In the genomic region with DNA sequence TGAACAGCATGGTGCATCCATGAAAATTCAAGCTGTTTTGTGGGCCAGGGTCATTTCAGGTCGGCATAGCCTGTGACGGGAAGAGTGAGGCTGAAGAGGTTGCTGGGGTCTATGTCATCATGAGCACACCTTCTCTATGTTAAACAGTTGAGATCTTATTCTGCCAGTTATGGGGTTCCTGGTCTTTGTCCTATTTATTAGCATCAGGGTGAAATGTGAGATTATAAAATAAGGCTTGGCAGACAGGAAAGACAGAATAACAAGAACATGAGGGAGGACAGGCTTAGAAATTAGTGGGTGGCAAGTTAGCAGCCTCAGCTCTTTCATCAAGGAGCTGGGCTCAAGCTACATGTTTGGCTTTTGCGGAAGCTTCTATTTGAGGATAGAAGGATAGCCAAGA, we compare ENCODE assay signal across 20 cellular contexts. TPM values are rescaled to one million over a fixed set of nuclear protein-coding genes. Genes with fewer than 3 reads are reported as not detected.
A peak's percentile ranks its signal among the peaks of the same experiment; 100 is the strongest.
DNase-seq lines count a peak whose midpoint lies in the region; ATAC-seq lines count a peak whose summit lies in the region.
"Had no signal": no experiment of that assay in that cellular context is flagged by ENCODE, and none has a peak within 500 bp of the region (broad histone marks: within the 10 kb centered on the region; RNA-seq: fewer than 3 reads in every experiment).

No MANE protein-coding gene starts in this region.

- no peak overlapping the region for H3K4me3 Mint-ChIP-seq in activated naive CD8-positive, alpha-beta T cell treated with anti-CD3 and anti-CD28 coated beads, Interleukin-2, amount 50 U/mL, for 24 hours
- H3K4me3 Mint-ChIP-seq in activated naive CD8-positive, alpha-beta T cell treated with anti-CD3 and anti-CD28 coated beads for 36 hours, result no peak overlapping the region
- H3K4me3 Mint-ChIP-seq in CD4-positive, CD25-positive, alpha-beta regulatory T cell, result peak overlapping the region in 2 of 4 donors; percentile 25 to 48
- H3K4me3 Mint-ChIP-seq in activated T-helper 2 cell treated with anti-CD3 and anti-CD28 coated beads, Interferon-gamma antibody, Interleukin-2, Interleukin-4, amounts not matched to agents 10 μg/mL and 5 μg/mL and 100 μg/mL, durations not matched to agents 14 hours and 24 hours and 36 hours (ENCODE audit: low read depth), result no peak overlapping the region
- no peak overlapping the region for H3K4me3 Mint-ChIP-seq in T-cell
- H3K4me3 Mint-ChIP-seq: CD14-positive monocyte; CD4-positive, alpha-beta T cell; CD8-positive, alpha-beta T cell had no signal

- H3K27ac ChIP-seq in CD4-positive, CD25-positive, alpha-beta regulatory T cell (ENCODE audit: insufficient read depth, low read length, poor library complexity, severe bottlenecking), result no peak overlapping the region
- H3K27ac ChIP-seq: BLaER1 had no signal

- intact Hi-C loops in activated T-helper 2 cell treated with anti-CD3 and anti-CD28 coated beads, Interferon-gamma antibody, Interleukin-2, Interleukin-4, amounts not matched to agents 10 μg/mL and 5 μg/mL and 100 μg/mL, durations not matched to agents 14 hours and 24 hours and 36 hours (cut with micrococcal nuclease), result loop anchor here (2.0 to 10.0 kb wide), 2 partner anchors 13 to 1131 kb away; no protein-coding TSS in a partner anchor

- POLR2A ChIA-PET in T-cell (lab: Charles Lee), result no interaction called here

- peaks cover 2% of the 10 kb centered on the region for H3K36me3 Mint-ChIP-seq in activated naive CD8-positive, alpha-beta T cell treated with anti-CD3 and anti-CD28 coated beads, Interleukin-2, amount 50 U/mL, for 24 hours (ENCODE audit: low read depth)
- H3K36me3 Mint-ChIP-seq in activated naive CD8-positive, alpha-beta T cell treated with anti-CD3 and anti-CD28 coated beads for 36 hours, result no peaks in the 10 kb centered on the region
- H3K36me3 Mint-ChIP-seq in CD4-positive, CD25-positive, alpha-beta regulatory T cell, result no peaks in the 10 kb centered on the region
- peaks cover 18% of the 10 kb centered on the region for H3K36me3 Mint-ChIP-seq in activated T-helper 2 cell treated with anti-CD3 and anti-CD28 coated beads, Interferon-gamma antibody, Interleukin-2, Interleukin-4, amounts not matched to agents 10 μg/mL and 5 μg/mL and 100 μg/mL, durations not matched to agents 14 hours and 24 hours and 36 hours (ENCODE audit: low read depth)
- H3K36me3 Mint-ChIP-seq in T-cell, result no peaks in the 10 kb centered on the region
- H3K36me3 Mint-ChIP-seq: CD14-positive monocyte; CD8-positive, alpha-beta T cell had no signal

- no peak for DNase-seq in activated naive CD8-positive, alpha-beta T cell treated with anti-CD3 and anti-CD28 coated beads, Interleukin-2, amount 50 U/mL, for 24 hours
- no peak for DNase-seq in activated naive CD8-positive, alpha-beta T cell treated with anti-CD3 and anti-CD28 coated beads for 36 hours
- DNase-seq in CD4-positive, CD25-positive, alpha-beta regulatory T cell, result no peak
- DNase-seq in activated T-helper 2 cell treated with anti-CD3 and anti-CD28 coated beads, Interferon-gamma antibody, Interleukin-2, Interleukin-4, amounts not matched to agents 10 μg/mL and 5 μg/mL and 100 μg/mL, durations not matched to agents 14 hours and 24 hours and 36 hours (ENCODE audit: low spot score), result no peak
- DNase-seq in T-cell (no peak), NCI-H1048 (lab: John Stamatoyannopoulos, UW) (no peak)
- DNase-seq: 8988T; ACHN; BE2C; C1 segment of cervical spinal cord; Caco-2; Calu3; CD4-positive, alpha-beta T cell; CD8-positive, alpha-beta T cell; DMS79 treated with DMSO at 0.1 percent for 48 hours; GF-D8 had no signal

- H3K27me3 ChIP-seq in CD4-positive, CD25-positive, alpha-beta regulatory T cell (ENCODE audit: control insufficient read depth, insufficient read depth, low read length), result no peaks in the 10 kb centered on the region
- H3K27me3 ChIP-seq: BE2C, BLaER1 had no signal

- H3K4me1 Mint-ChIP-seq in activated naive CD8-positive, alpha-beta T cell treated with anti-CD3 and anti-CD28 coated beads, Interleukin-2, amount 50 U/mL, for 24 hours, result peaks cover 64% of the 10 kb centered on the region
- peaks cover 35% of the 10 kb centered on the region for H3K4me1 Mint-ChIP-seq in activated naive CD8-positive, alpha-beta T cell treated with anti-CD3 and anti-CD28 coated beads for 36 hours
- H3K4me1 Mint-ChIP-seq in CD4-positive, CD25-positive, alpha-beta regulatory T cell, result peaks cover 20 to 72% (median 24%) of the 10 kb centered on the region in 4 donors
- H3K4me1 Mint-ChIP-seq in activated T-helper 2 cell treated with anti-CD3 and anti-CD28 coated beads, Interferon-gamma antibody, Interleukin-2, Interleukin-4, amounts not matched to agents 10 μg/mL and 5 μg/mL and 100 μg/mL, durations not matched to agents 14 hours and 24 hours and 36 hours (ENCODE audit: low read depth), result peaks cover 74% of the 10 kb centered on the region
- H3K4me1 Mint-ChIP-seq in T-cell, result peaks cover 8 to 24% (median 10%) of the 10 kb centered on the region in 3 donors

- peaks cover 3% of the 10 kb centered on the region for H3K9me3 Mint-ChIP-seq in activated naive CD8-positive, alpha-beta T cell treated with anti-CD3 and anti-CD28 coated beads, Interleukin-2, amount 50 U/mL, for 24 hours
- no peaks in the 10 kb centered on the region for H3K9me3 Mint-ChIP-seq in activated naive CD8-positive, alpha-beta T cell treated with anti-CD3 and anti-CD28 coated beads for 36 hours
- H3K9me3 Mint-ChIP-seq in CD4-positive, CD25-positive, alpha-beta regulatory T cell, result peaks cover 0 to 3% (median 0%) of the 10 kb centered on the region in 7 donors
- H3K9me3 Mint-ChIP-seq in activated T-helper 2 cell treated with anti-CD3 and anti-CD28 coated beads, Interferon-gamma antibody, Interleukin-2, Interleukin-4, amounts not matched to agents 10 μg/mL and 5 μg/mL and 100 μg/mL, durations not matched to agents 14 hours and 24 hours and 36 hours, result peaks cover 14% of the 10 kb centered on the region
- no peaks in the 10 kb centered on the region for H3K9me3 Mint-ChIP-seq in T-cell
- H3K9me3 Mint-ChIP-seq: CD4-positive, alpha-beta T cell; CD8-positive, alpha-beta T cell had no signal

- H3K36me3 ChIP-seq in CD4-positive, CD25-positive, alpha-beta regulatory T cell (ENCODE audit: control insufficient read depth, insufficient read depth, low read length), result no peaks in the 10 kb centered on the region
- H3K36me3 ChIP-seq: BE2C, BLaER1 had no signal

- CTCF ChIA-PET in T-cell (lab: Charles Lee), result no interaction called here

- no peaks in the 10 kb centered on the region for H3K9me3 ChIP-seq in CD4-positive, CD25-positive, alpha-beta regulatory T cell (ENCODE audit: control insufficient read depth in 2 of 2, low read length in 2 of 2)
- H3K9me3 ChIP-seq: BE2C, BLaER1, Caco-2 had no signal

- no peak for ATAC-seq in activated naive CD8-positive, alpha-beta T cell treated with anti-CD3 and anti-CD28 coated beads, Interleukin-2, amount 50 U/mL, for 24 hours
- no peak for ATAC-seq in CD4-positive, CD25-positive, alpha-beta regulatory T cell (ENCODE audit: low read depth in 2 of 2)
- no peak for ATAC-seq in T-cell (replicated peaks in 1 of 4)
- ATAC-seq: CD8-positive, alpha-beta T cell had no signal

- no peak overlapping the region for H3K4me3 ChIP-seq in CD4-positive, CD25-positive, alpha-beta regulatory T cell (ENCODE audit: low read depth, low read length)
- H3K4me3 ChIP-seq: BLaER1 had no signal

- peaks cover 11% of the 10 kb centered on the region for H3K4me1 ChIP-seq in CD4-positive, CD25-positive, alpha-beta regulatory T cell (ENCODE audit: control insufficient read depth, insufficient read depth, low read length, poor library complexity, severe bottlenecking)
- H3K4me1 ChIP-seq: BE2C, Caco-2 had no signal

- peak overlapping the region; percentile 38 for H3K27ac Mint-ChIP-seq in activated naive CD8-positive, alpha-beta T cell treated with anti-CD3 and anti-CD28 coated beads, Interleukin-2, amount 50 U/mL, for 24 hours
- H3K27ac Mint-ChIP-seq in activated naive CD8-positive, alpha-beta T cell treated with anti-CD3 and anti-CD28 coated beads for 36 hours, result no peak overlapping the region
- H3K27ac Mint-ChIP-seq in CD4-positive, CD25-positive, alpha-beta regulatory T cell, result peak overlapping the region in 2 of 3 donors; percentile 34 to 80
- H3K27ac Mint-ChIP-seq in activated T-helper 2 cell treated with anti-CD3 and anti-CD28 coated beads, Interferon-gamma antibody, Interleukin-2, Interleukin-4, amounts not matched to agents 10 μg/mL and 5 μg/mL and 100 μg/mL, durations not matched to agents 14 hours and 24 hours and 36 hours, result peak overlapping the region; percentile 86
- no peak overlapping the region for H3K27ac Mint-ChIP-seq in T-cell
- H3K27ac Mint-ChIP-seq: CD14-positive monocyte; CD4-positive, alpha-beta T cell; CD8-positive, alpha-beta T cell had no signal

- no peaks in the 10 kb centered on the region for H3K27me3 Mint-ChIP-seq in activated naive CD8-positive, alpha-beta T cell treated with anti-CD3 and anti-CD28 coated beads, Interleukin-2, amount 50 U/mL, for 24 hours
- H3K27me3 Mint-ChIP-seq in activated naive CD8-positive, alpha-beta T cell treated with anti-CD3 and anti-CD28 coated beads for 36 hours, result no peaks in the 10 kb centered on the region
- no peaks in the 10 kb centered on the region for H3K27me3 Mint-ChIP-seq in CD4-positive, CD25-positive, alpha-beta regulatory T cell
- no peaks in the 10 kb centered on the region for H3K27me3 Mint-ChIP-seq in activated T-helper 2 cell treated with anti-CD3 and anti-CD28 coated beads, Interferon-gamma antibody, Interleukin-2, Interleukin-4, amounts not matched to agents 10 μg/mL and 5 μg/mL and 100 μg/mL, durations not matched to agents 14 hours and 24 hours and 36 hours (ENCODE audit: low read depth)
- peaks cover 0 to 5% of the 10 kb centered on the region in 2 donors for H3K27me3 Mint-ChIP-seq in T-cell
- H3K27me3 Mint-ChIP-seq: CD4-positive, alpha-beta T cell had no signal

RNA-seq across cellular contexts. Expression of a gene that starts 51.7 kb away (rescaled TPM):
- total RNA-seq in activated naive CD8-positive, alpha-beta T cell treated with anti-CD3 and anti-CD28 coated beads for 36 hours, result under 1 TPM; 0.32 to 0.35 TPM
- total RNA-seq in CD4-positive, CD25-positive, alpha-beta regulatory T cell, result 0.67 TPM
- polyA plus RNA-seq in CD4-positive, CD25-positive, alpha-beta regulatory T cell, result 1 to 10 TPM; 1.8 to 4.5 (median 2.5) TPM
- total RNA-seq in activated T-helper 2 cell treated with anti-CD3 and anti-CD28 coated beads, Interferon-gamma antibody, Interleukin-2, Interleukin-4, amounts not matched to agents 10 μg/mL and 5 μg/mL and 100 μg/mL, durations not matched to agents 14 hours and 24 hours and 36 hours, result 0.89 and 1.3 TPM in 2 replicates
- total RNA-seq in T-cell, result under 1 TPM; 0.07 to 0.39 (median 0.20) TPM
- total RNA-seq: A673; Caco-2; Calu3; CD8-positive, alpha-beta T cell had no signal
- polyA plus RNA-seq: AG04450, CD14-positive monocyte had no signal

Comparison
In these comparisons a context has a peak if more than half of its experiments do, and no peak if none do; other contexts are left out.
1. H3K27ac Mint-ChIP-seq: peak in activated naive CD8-positive, alpha-beta T cell treated with anti-CD3 and anti-CD28 coated beads, Interleukin-2, amount 50 U/mL, for 24 hours (single experiment), CD4-positive, CD25-positive, alpha-beta regulatory T cell (2 of 3) and activated T-helper 2 cell treated with anti-CD3 and anti-CD28 coated beads, Interferon-gamma antibody, Interleukin-2, Interleukin-4, amounts not matched to agents 10 μg/mL and 5 μg/mL and 100 μg/mL, durations not matched to agents 14 hours and 24 hours and 36 hours (single experiment); none in activated naive CD8-positive, alpha-beta T cell treated with anti-CD3 and anti-CD28 coated beads for 36 hours (single experiment) and T-cell (0 of 2).